ENCODE assay signal across 8 cellular contexts in the genomic region with DNA sequence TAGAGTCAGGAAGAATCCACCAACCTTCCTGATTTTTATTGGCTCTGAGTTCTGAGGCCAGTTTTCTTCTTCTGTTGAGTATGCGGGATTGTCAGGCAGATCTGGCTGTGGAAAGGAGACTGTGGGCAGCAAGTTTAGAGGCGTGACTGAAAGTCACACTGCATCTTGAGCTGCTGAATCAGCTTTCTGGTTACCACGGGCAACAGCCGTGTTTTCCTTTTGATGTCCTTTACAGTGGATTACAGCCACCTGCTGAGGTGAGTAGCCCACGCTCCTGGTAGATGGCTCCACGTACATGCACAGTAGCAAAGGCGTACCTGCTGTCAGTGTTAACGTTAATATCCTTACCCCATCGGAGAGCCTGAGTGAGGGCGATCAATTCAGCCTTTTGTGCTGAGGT. TPM values are rescaled to one million over a fixed set of nuclear protein-coding genes. Genes with fewer than 3 reads are reported as not detected.
A peak's percentile ranks its signal among the peaks of the same experiment; 100 is the strongest.
DNase-seq lines count a peak whose midpoint lies in the region; FAIRE-seq and TF ChIP-seq lines count a peak whose summit lies in the region.
"Not testable (repeated sequence)": the region's sequence is repeated elsewhere in the genome, so short reads cannot be mapped to it uniquely, and the experiment has no call there.

No MANE protein-coding gene starts in this region.

- not testable (repeated sequence) for H3K56ac ChIP-seq in mesendoderm (ENCODE audit: low read length)

- H3K4me3 ChIP-seq in endodermal cell (ENCODE audit: low read length): peak overlapping the region; percentile 97
- H3K4me3 ChIP-seq in mesendoderm (ENCODE audit: low read length); parathyroid adenoma (ENCODE audit: low read depth, low read length): not testable (repeated sequence)

- H3K36me3 ChIP-seq in endodermal cell (ENCODE audit: control insufficient read depth, insufficient read depth, low read length) (peaks cover 85% of the 10 kb centered on the region), mesendoderm (ENCODE audit: control insufficient read depth, insufficient read depth, low read length) (peaks cover 16% of the 10 kb centered on the region)
- not testable (repeated sequence) for H3K36me3 ChIP-seq in parathyroid adenoma (ENCODE audit: control insufficient read depth, insufficient read depth, low read length)

- peak overlapping the region; percentile 42 for H3K9ac ChIP-seq in endodermal cell (ENCODE audit: extremely low read depth, low read length, poor library complexity, severe bottlenecking)
- not testable (repeated sequence) for H3K9ac ChIP-seq in mesendoderm (ENCODE audit: low read length); parathyroid adenoma

- H3K4me3 Mint-ChIP-seq in brain (peak overlapping the region in 2 of 5 experiments; percentile 20 to 44), type B pancreatic cell (peak overlapping the region; percentile 67)
- not testable (repeated sequence) for H3K4me3 Mint-ChIP-seq in endodermal cell

- not testable (repeated sequence) for H3K9me3 Mint-ChIP-seq in brain, type B pancreatic cell
- H3K9me3 Mint-ChIP-seq in endodermal cell: peaks cover 17% of the 10 kb centered on the region

- H3K4ac ChIP-seq in mesendoderm (ENCODE audit: low read depth, low read length): not testable (repeated sequence)

- not testable (repeated sequence) for H2BK5ac ChIP-seq in mesendoderm (ENCODE audit: low read length)

- peaks cover 65% of the 10 kb centered on the region for H3K9me3 ChIP-seq in endodermal cell (ENCODE audit: control insufficient read depth, low read length)
- not testable (repeated sequence) for H3K9me3 ChIP-seq in parathyroid adenoma (ENCODE audit: control insufficient read depth, low read length)

- peaks cover 18% of the 10 kb centered on the region for H3K79me1 ChIP-seq in mesendoderm (ENCODE audit: low read length)

- not testable (repeated sequence) for H2BK120ac ChIP-seq in mesendoderm (ENCODE audit: low read depth, low read length)

- DNase-seq in HTR-8/SVneo (ENCODE audit: insufficient read length, low spot score); endodermal cell; type B pancreatic cell (ENCODE audit: extremely low spot score, unreplicated experiment): not testable (repeated sequence)
- DNase-seq in NCI-H69 (lab: John Stamatoyannopoulos, UW) (peak; percentile 5), mesendoderm (peak; percentile 73)

- not testable (repeated sequence) for H2BK15ac ChIP-seq in mesendoderm (replicated peaks; ENCODE audit: low read depth)

- H3K4me1 Mint-ChIP-seq in brain (peaks cover 43% of the 10 kb centered on the region), endodermal cell (peaks cover 63% of the 10 kb centered on the region), type B pancreatic cell (ENCODE audit: unreplicated experiment) (peaks cover 23% of the 10 kb centered on the region)

- H3K18ac ChIP-seq in mesendoderm (ENCODE audit: low read length): not testable (repeated sequence)

- H3K27ac ChIP-seq in endodermal cell (ENCODE audit: low read depth, low read length); mesendoderm (ENCODE audit: low read depth, low read length); parathyroid adenoma: not testable (repeated sequence)
- H3K27ac ChIP-seq in layer of hippocampus (ENCODE audit: low read depth, low read length): peak overlapping the region; percentile 10

- H3K27ac Mint-ChIP-seq in brain (peak overlapping the region in 3 of 5 experiments; percentile 75 to 95 (median 87)), endodermal cell (peak overlapping the region; percentile 94), type B pancreatic cell (peak overlapping the region; percentile 58)

- FAIRE-seq in HTR-8/SVneo (lab: Jason Lieb, UNC): peak; percentile 38

- H3K4me2 ChIP-seq in mesendoderm (ENCODE audit: low read length): not testable (repeated sequence)
- peak overlapping the region; percentile 11 for H3K4me2 ChIP-seq in parathyroid adenoma (ENCODE audit: low read length)

- not testable (repeated sequence) for TF ChIP-seq CTCF in brain (conservative IDR thresholded peaks at IDR 0.05); endodermal cell (conservative IDR thresholded peaks at IDR 0.05); parathyroid adenoma (IDR thresholded peaks at IDR 0.05); type B pancreatic cell (conservative IDR thresholded peaks at IDR 0.05)

- H3K27me3 Mint-ChIP-seq in brain; endodermal cell (ENCODE audit: insufficient read depth); type B pancreatic cell: not testable (repeated sequence)

- H4K8ac ChIP-seq in mesendoderm (ENCODE audit: low read depth, low read length): not testable (repeated sequence)

- not testable (repeated sequence) for H3K23ac ChIP-seq in mesendoderm (ENCODE audit: low read length)

- not testable (repeated sequence) for H2AFZ ChIP-seq in parathyroid adenoma

- not testable (repeated sequence) for H3K4me1 ChIP-seq in endodermal cell (ENCODE audit: control insufficient read depth, insufficient read depth, low read length); mesendoderm (ENCODE audit: control insufficient read depth, low read depth, low read length); parathyroid adenoma

- H2AK5ac ChIP-seq in mesendoderm (ENCODE audit: low read length): not testable (repeated sequence)

- H4K5ac ChIP-seq in mesendoderm (ENCODE audit: low read length): not testable (repeated sequence)

- peaks cover 53% of the 10 kb centered on the region for H3K79me2 ChIP-seq in mesendoderm (ENCODE audit: control insufficient read depth, insufficient read depth, low read length)
- not testable (repeated sequence) for H3K79me2 ChIP-seq in parathyroid adenoma

- H3K27me3 ChIP-seq in endodermal cell (ENCODE audit: control insufficient read depth, insufficient read depth, low read length, poor library complexity, severe bottlenecking); layer of hippocampus (ENCODE audit: control insufficient read depth, insufficient read depth, low read length); mesendoderm (ENCODE audit: insufficient read depth, low read length, poor library complexity); parathyroid adenoma (ENCODE audit: control insufficient read depth, insufficient read depth, low read length): not testable (repeated sequence)

- H3K36me3 Mint-ChIP-seq in brain (peaks cover 80% of the 10 kb centered on the region), endodermal cell (ENCODE audit: low read depth) (peaks cover 86% of the 10 kb centered on the region), type B pancreatic cell (peaks cover 63% of the 10 kb centered on the region)

- WGBS in endodermal cell (ENCODE audit: insufficient coverage in 1 of 2, insufficient read length in 1 of 2), 2 experiments: 93 to 96% methylated on average over 3 to 10 of the region's 10 CpGs
- no CpG with 5 or more reads among the region's 10 CpGs for WGBS in mesendoderm (ENCODE audit: extremely low coverage, insufficient coverage, low lambda C conversion rate)

RNA-seq across cellular contexts. Expression of a gene that starts 52.4 kb away (rescaled TPM):
- 1.8 TPM for polyA plus RNA-seq in brain (ENCODE audit: insufficient read depth, low read depth, low replicate concordance)
- total RNA-seq in endodermal cell (10 to 100 TPM in 1 of 2 donors, 1 to 10 TPM in 1; 9.2 to 11.1 TPM), type B pancreatic cell (ENCODE audit: low replicate concordance) (7.6 and 10.9 TPM in 2 replicates)
- 8.2 TPM for polyA plus RNA-seq in endodermal cell (2013, experiment 1 of 2)
- 8.1 TPM for polyA plus RNA-seq in endodermal cell (2013, experiment 2 of 2)
- 1.6 TPM for polyA plus RNA-seq in mesendoderm (2013, experiment 1 of 2)
- polyA plus RNA-seq in mesendoderm (2013, experiment 2 of 2): 1.5 TPM
